17 cellular contexts compared by ENCODE assay signal in genomic region chr12:96902076-96902475, GRCh38. TPM values are rescaled to one million over a fixed set of nuclear protein-coding genes. Genes with fewer than 3 reads are reported as not detected.
DNase-seq lines count a peak whose midpoint lies in the region; ATAC-seq and TF ChIP-seq lines count a peak whose summit lies in the region.
"Had no signal": no experiment of that assay in that cellular context is flagged by ENCODE, and none has a peak within 500 bp of the region (broad histone marks: within the 10 kb centered on the region; RNA-seq: fewer than 3 reads in every experiment).

No MANE protein-coding gene starts in this region.

- DNase-seq in GM12865 (ENCODE audit: low read depth) (peak; percentile 39), HFF-Myc (ENCODE audit: extremely low read depth, low read depth) (no peak), fibroblast of gingiva (ENCODE audit: low read depth) (peak; percentile 10), NCI-H526 treated with DMSO at 0.1 percent for 48 hours (lab: John Stamatoyannopoulos, UW) (no peak), neuronal stem cell (ENCODE audit: low spot score) (no peak), NCI-H1105 treated with DMSO at 0.1 percent for 48 hours (lab: John Stamatoyannopoulos, UW) (no peak)
- DNase-seq: activated CD4-positive, alpha-beta T cell treated with anti-CD3 and anti-CD28 coated beads, Interleukin-2, amount 10 ng/mL, durations not matched to agents 24 days and 14 days; effector CD4-positive, alpha-beta T cell; heart left ventricle; MG63; NCI-H510A treated with DMSO at 0.1 percent for 48 hours; substantia nigra; T-cell had no signal

- H3K9ac ChIP-seq in OCI-LY3 (ENCODE audit: low read length) (no peak overlapping the region), neuronal stem cell (ENCODE audit: low read depth, low read length, poor library complexity) (no peak overlapping the region)

- no peak overlapping the region for H3K27ac ChIP-seq in OCI-LY3 (ENCODE audit: low read length)
- H3K27ac ChIP-seq in neuronal stem cell (replicated peaks; ENCODE audit: low read length), result no peak overlapping the region
- H3K27ac ChIP-seq: ascending aorta, heart left ventricle, skin epidermis had no signal

- H2AFZ ChIP-seq in OCI-LY3 (ENCODE audit: low read depth, low read length), result no peak overlapping the region
- no peak overlapping the region for H2AFZ ChIP-seq in neuronal stem cell (ENCODE audit: low read length)

- no peaks in the 10 kb centered on the region for H3K79me1 ChIP-seq in neuronal stem cell (ENCODE audit: low read depth, low read length)

- H3K36me3 ChIP-seq in OCI-LY3 (replicated peaks; ENCODE audit: low read depth, low read length) (no peaks in the 10 kb centered on the region), neuronal stem cell (replicated peaks in 1 of 2; ENCODE audit: control insufficient read depth in 2 of 2, insufficient read depth in 2 of 2, low read length in 2 of 2) (no peaks in the 10 kb centered on the region)
- H3K36me3 ChIP-seq: ascending aorta, heart left ventricle, MG63 had no signal

- H2BK5ac ChIP-seq in neuronal stem cell (ENCODE audit: low read length), result no peak overlapping the region

- TF ChIP-seq CTCF in GM12865 (IDR thresholded peaks at IDR 0.05; ENCODE audit: insufficient read depth, low read depth, low read length, missing control alignments), result peak; percentile 7
- TF ChIP-seq CTCF in HFF-Myc (IDR thresholded peaks at IDR 0.05; ENCODE audit: low read depth, low read length, missing control alignments), result peak; percentile 5
- peak; percentile 35 for TF ChIP-seq CTCF in OCI-LY3 (IDR thresholded peaks at IDR 0.05; ENCODE audit: low read depth, low read length)

- no peak overlapping the region for H4K91ac ChIP-seq in neuronal stem cell (ENCODE audit: low read depth, low read length, poor library complexity)

- H2BK15ac ChIP-seq in neuronal stem cell (ENCODE audit: low read length), result no peak overlapping the region

- no CpG with 5 or more reads among the region's 4 CpGs for WGBS in neuronal stem cell (ENCODE audit: extremely low coverage in 2 of 2, insufficient read length in 2 of 2, insufficient replicate concordance in 1 of 2), 2 donors

- H3K4me1 ChIP-seq in OCI-LY3 (ENCODE audit: low read length) (peaks cover 6% of the 10 kb centered on the region), neuronal stem cell (ENCODE audit: control insufficient read depth in 2 of 2, insufficient read depth in 1 of 2, low read depth in 1 of 2, low read length in 2 of 2) (peaks cover 1 to 3% of the 10 kb centered on the region in 2 donors)
- H3K4me1 ChIP-seq: ascending aorta had no signal

- H3K4me3 ChIP-seq in GM12865 (ENCODE audit: low read depth, low read length), result no peak overlapping the region
- no peak overlapping the region for H3K4me3 ChIP-seq in HFF-Myc (replicated peaks; ENCODE audit: low read depth, low read length)
- H3K4me3 ChIP-seq in OCI-LY3 (ENCODE audit: low read length), result no peak overlapping the region
- H3K4me3 ChIP-seq in neuronal stem cell (ENCODE audit: low read length in 2 of 2), result no peak overlapping the region
- H3K4me3 ChIP-seq: ascending aorta, heart left ventricle, MG63, skin epidermis had no signal

- no peaks in the 10 kb centered on the region for H4K20me1 ChIP-seq in OCI-LY3 (ENCODE audit: insufficient read depth, low read length)

- H3K27me3 ChIP-seq in OCI-LY3 (ENCODE audit: low read depth, low read length) (no peaks in the 10 kb centered on the region), neuronal stem cell (ENCODE audit: control insufficient read depth in 3 of 3, insufficient read depth in 3 of 3, low read depth in 1 of 3, low read length in 3 of 3) (no peaks in the 10 kb centered on the region)
- H3K27me3 ChIP-seq: ascending aorta, heart left ventricle, MG63 had no signal

- H3K9me3 ChIP-seq in OCI-LY3 (ENCODE audit: insufficient read depth, low read length) (no peaks in the 10 kb centered on the region), neuronal stem cell (replicated peaks in 1 of 2; ENCODE audit: control insufficient read depth in 2 of 2, insufficient read depth in 1 of 2, low read depth in 1 of 2, low read length in 2 of 2) (peaks cover 0 to 2% of the 10 kb centered on the region in 2 donors)
- H3K9me3 ChIP-seq: ascending aorta, heart left ventricle, MG63 had no signal

- no peak overlapping the region for H4K8ac ChIP-seq in neuronal stem cell (ENCODE audit: low read depth, low read length)

- H2AK5ac ChIP-seq in neuronal stem cell (ENCODE audit: low read depth, low read length), result no peak overlapping the region

- H3K14ac ChIP-seq in neuronal stem cell (ENCODE audit: low read length), result no peak overlapping the region

- H3K4me2 ChIP-seq in OCI-LY3 (ENCODE audit: low read length), result no peak overlapping the region
- H3K4me2 ChIP-seq in neuronal stem cell (ENCODE audit: insufficient read depth, low read length, poor library complexity, severe bottlenecking), result no peak overlapping the region

- ATAC-seq in GM18907 (IDR thresholded peaks at IDR 0.05; ENCODE audit: unreplicated experiment), result no peak
- ATAC-seq: heart left ventricle, T-cell had no signal

- H3K23ac ChIP-seq in neuronal stem cell (ENCODE audit: low read depth, low read length, poor library complexity), result no peak overlapping the region

- no peak overlapping the region for H2BK120ac ChIP-seq in neuronal stem cell (ENCODE audit: low read depth, low read length)

- H3K18ac ChIP-seq in neuronal stem cell (ENCODE audit: low read length), result no peak overlapping the region

- peaks cover under 1% of the 10 kb centered on the region; the same call in 1 of the 2 replicates for H3K79me2 ChIP-seq in OCI-LY3 (ENCODE audit: low read length)

- H3K4ac ChIP-seq in neuronal stem cell (ENCODE audit: low read length), result no peak overlapping the region

- H2BK12ac ChIP-seq in neuronal stem cell (ENCODE audit: low read length), result no peak overlapping the region

RNA-seq across cellular contexts. Expression of gene NEDD1, which starts 5.0 kb away (rescaled TPM):
- polyA plus RNA-seq in neuronal stem cell (2013, experiment 1 of 2), result 25.3 TPM
- polyA plus RNA-seq in neuronal stem cell (2013, experiment 2 of 2), result 26.5 TPM

Comparison
In these comparisons a context has a peak if more than half of its experiments do, and no peak if none do; other contexts are left out.
1. DNase-seq: peak in GM12865 (single experiment) and fibroblast of gingiva (single experiment); none in HFF-Myc (single experiment), NCI-H526 treated with DMSO at 0.1 percent for 48 hours (single experiment), neuronal stem cell (single experiment) and NCI-H1105 treated with DMSO at 0.1 percent for 48 hours (single experiment).
2. Peak in every context shown above with its lines, with median percentiles within 50 percentile points of each other: CTCF ChIP-seq.